ENCODE assay signal across 8 cellular contexts in the genomic region with DNA sequence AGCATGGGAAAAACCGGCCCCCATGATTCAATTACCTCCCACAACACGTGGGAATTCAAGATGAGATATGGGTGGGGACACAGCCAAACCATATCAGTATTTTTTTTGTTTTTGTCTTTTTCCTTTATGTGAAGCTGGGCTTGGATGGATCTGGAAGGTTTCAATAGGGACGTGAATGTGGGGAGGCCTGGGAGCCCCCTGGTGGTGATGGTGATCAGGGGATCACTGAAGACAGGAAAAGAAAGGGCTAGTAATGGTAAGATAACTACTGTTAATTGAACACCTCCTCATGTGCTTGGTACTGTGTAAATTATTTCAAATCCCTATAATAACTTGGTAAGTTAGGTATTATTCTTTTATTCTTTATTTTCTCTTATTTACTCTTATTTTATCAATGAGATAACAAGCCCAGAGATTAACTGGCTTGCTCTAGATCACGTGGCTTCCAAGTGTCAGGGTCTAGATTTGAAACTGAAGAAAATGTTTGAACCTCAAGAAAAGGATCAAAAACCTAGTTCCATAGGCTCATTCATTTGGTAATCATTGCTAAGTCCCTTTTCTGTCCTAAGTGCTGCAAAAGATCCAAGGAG.
DNase-seq lines count a peak whose midpoint lies in the region; ATAC-seq, FAIRE-seq and TF ChIP-seq lines count a peak whose summit lies in the region.

No MANE protein-coding gene starts in this region.

- H3K9me3 Mint-ChIP-seq in endothelial cell (ENCODE audit: unreplicated experiment) (no peaks in the 10 kb centered on the region), osteocyte (ENCODE audit: unreplicated experiment) (peaks cover 5% of the 10 kb centered on the region)

- H3K27ac Mint-ChIP-seq in endothelial cell (ENCODE audit: unreplicated experiment) (no peak overlapping the region), osteocyte (ENCODE audit: unreplicated experiment) (peak overlapping the region; percentile 81)

- DNase-seq in stimulated activated CD4-positive, alpha-beta T cell treated with anti-CD3 and anti-CD28 coated beads, Interleukin-12 subunit alpha, Interleukin-12 subunit beta, amount 100 ng/mL, for 48 hours (ENCODE audit: low read depth in 2 of 3, low spot score in 1 of 3) = peak in 2 of 3 donors; percentile 1 to 2
- DNase-seq in stimulated activated CD4-positive, alpha-beta T cell treated with anti-CD3 and anti-CD28 coated beads, Interleukin-4, amount 100 ng/mL, for 24 hours = no peak
- peak; percentile 47 for DNase-seq in endothelial cell (ENCODE audit: low spot score)
- no peak for DNase-seq in osteocyte (ENCODE audit: extremely low spot score, unreplicated experiment)
- DNase-seq in RCC 7860 (ENCODE audit: low spot score) = no peak
- DNase-seq in NCI-H1694 treated with DMSO at 0.1 percent for 48 hours (lab: John Stamatoyannopoulos, UW) = no peak

- H3K4me2 ChIP-seq in OCI-LY3 (ENCODE audit: low read length) = no peak overlapping the region

- no peaks in the 10 kb centered on the region for H3K79me2 ChIP-seq in OCI-LY3 (ENCODE audit: low read length)

- no peaks in the 10 kb centered on the region for H3K27me3 ChIP-seq in OCI-LY3 (ENCODE audit: low read depth, low read length)

- no peaks in the 10 kb centered on the region for H4K20me1 ChIP-seq in OCI-LY3 (ENCODE audit: insufficient read depth, low read length)

- no peak for ATAC-seq in HG03571 (IDR thresholded peaks at IDR 0.05; ENCODE audit: unreplicated experiment)

- TF ChIP-seq CTCF in OCI-LY3 (IDR thresholded peaks at IDR 0.05; ENCODE audit: low read depth, low read length) (peak; percentile 51), endothelial cell (IDR thresholded peaks at IDR 0.05; ENCODE audit: unreplicated experiment) (peak; percentile 53), osteocyte (IDR thresholded peaks at IDR 0.05) (peak; percentile 60)

- H3K4me1 Mint-ChIP-seq in endothelial cell (ENCODE audit: unreplicated experiment) (peaks cover 3% of the 10 kb centered on the region), osteocyte (ENCODE audit: unreplicated experiment) (peaks cover 44% of the 10 kb centered on the region)

- H3K36me3 Mint-ChIP-seq in endothelial cell (ENCODE audit: low read depth, unreplicated experiment) = no peaks in the 10 kb centered on the region
- peaks cover 2% of the 10 kb centered on the region for H3K36me3 Mint-ChIP-seq in osteocyte (ENCODE audit: unreplicated experiment)

- no peak for FAIRE-seq in RCC 7860 (lab: Jason Lieb, UNC)

- H2AFZ ChIP-seq in OCI-LY3 (ENCODE audit: low read depth, low read length) = no peak overlapping the region

- no peak overlapping the region for H3K4me3 ChIP-seq in OCI-LY3 (ENCODE audit: low read length)

- no peaks in the 10 kb centered on the region for H3K36me3 ChIP-seq in OCI-LY3 (replicated peaks; ENCODE audit: low read depth, low read length)

- H3K4me3 Mint-ChIP-seq in endothelial cell (ENCODE audit: unreplicated experiment) (no peak overlapping the region), osteocyte (ENCODE audit: unreplicated experiment) (no peak overlapping the region)

- H3K4me1 ChIP-seq in OCI-LY3 (ENCODE audit: low read length) = peaks cover 9% of the 10 kb centered on the region

- H3K27me3 Mint-ChIP-seq in endothelial cell (ENCODE audit: unreplicated experiment) (no peaks in the 10 kb centered on the region), osteocyte (ENCODE audit: unreplicated experiment) (no peaks in the 10 kb centered on the region)

- no peak overlapping the region for H3K9ac ChIP-seq in OCI-LY3 (ENCODE audit: low read length)

- H3K9me3 ChIP-seq in OCI-LY3 (ENCODE audit: insufficient read depth, low read length) = no peaks in the 10 kb centered on the region

- no peak overlapping the region for H3K27ac ChIP-seq in OCI-LY3 (ENCODE audit: low read length)

Comparison
In these comparisons a context has a peak if more than half of its experiments do, and no peak if none do; other contexts are left out.
1. DNase-seq: peak in stimulated activated CD4-positive, alpha-beta T cell treated with anti-CD3 and anti-CD28 coated beads, Interleukin-12 subunit alpha, Interleukin-12 subunit beta, amount 100 ng/mL, for 48 hours (2 of 3) and endothelial cell (single experiment); none in stimulated activated CD4-positive, alpha-beta T cell treated with anti-CD3 and anti-CD28 coated beads, Interleukin-4, amount 100 ng/mL, for 24 hours (single experiment), osteocyte (single experiment), RCC 7860 (single experiment) and NCI-H1694 treated with DMSO at 0.1 percent for 48 hours (single experiment).
2. Peak in every context shown above with its lines, with median percentiles within 50 percentile points of each other: CTCF ChIP-seq.